Comparison of ENCODE assay signal across 10 cellular contexts in genomic region chr16:20878682-20879147, GRCh38. TPM values are rescaled to one million over a fixed set of nuclear protein-coding genes. Genes with fewer than 3 reads are reported as not detected.
DNase-seq lines count a peak whose midpoint lies in the region; ATAC-seq, FAIRE-seq and TF ChIP-seq lines count a peak whose summit lies in the region.
"Had no signal": no experiment of that assay in that cellular context is flagged by ENCODE, and none has a peak within 500 bp of the region (broad histone marks: within the 10 kb centered on the region; RNA-seq: fewer than 3 reads in every experiment).

No MANE protein-coding gene starts in this region.

- TF ChIP-seq RAD21 in SK-N-SH (IDR thresholded peaks at IDR 0.05; ENCODE audit: low read length): no peak

- peak overlapping the region; percentile 57 for H3K4me2 ChIP-seq in SK-N-SH

- FAIRE-seq in HTR-8/SVneo (lab: Jason Lieb, UNC): no peak

- no peaks in the 10 kb centered on the region for H3K27me3 ChIP-seq in SK-N-SH (ENCODE audit: insufficient read depth)
- no peaks in the 10 kb centered on the region for H3K27me3 ChIP-seq in cardiac muscle cell

- TF ChIP-seq CTCF in SK-N-SH (IDR thresholded peaks at IDR 0.05) (no peak), cardiac muscle cell (IDR thresholded peaks at IDR 0.05; ENCODE audit: low read depth, low read length) (no peak), GM10248 (IDR thresholded peaks at IDR 0.05; ENCODE audit: control extremely low read depth, extremely low read depth, low read depth, missing control alignments) (no peak)

- peak overlapping the region; percentile 62 to 75 for H3K27ac ChIP-seq in SK-N-SH (ENCODE audit: low read depth in 2 of 2, low read length in 1 of 2)
- peak overlapping the region; percentile 76 for H3K27ac ChIP-seq in cardiac muscle cell
- H3K27ac ChIP-seq in skin epidermis: peak overlapping the region in 14 of 21 experiments; percentile 1 to 69 (median 42)

- H3K79me2 ChIP-seq in SK-N-SH (ENCODE audit: insufficient read depth): peaks cover 87% of the 10 kb centered on the region

- DNase-seq in SK-N-SH (no peak), cardiac muscle cell (ENCODE audit: low read depth in 1 of 2, low spot score in 1 of 2) (peak in 1 of 2 donors; percentile 71), ecto neural progenitor cell (ENCODE audit: low spot score) (no peak), NCI-H1105 treated with DMSO at 0.1 percent for 48 hours (lab: John Stamatoyannopoulos, UW) (no peak), HTR-8/SVneo (ENCODE audit: insufficient read length, low spot score) (no peak), GM10248 (ENCODE audit: extremely low spot score) (no peak)
- DNase-seq: effector CD4-positive, alpha-beta T cell; NCI-H1092 treated with DMSO at 0.1 percent for 48 hours had no signal

- POLR2A ChIA-PET in SK-N-SH (lab: Yijun Ruan, JAX): no interaction called here
- POLR2A ChIA-PET in GM10248 (lab: Yijun Ruan, JAX): no interaction called here

- H3K9me2 ChIP-seq in SK-N-SH: no peaks in the 10 kb centered on the region

- 64% methylated on average over 5 of the region's 5 CpGs for WGBS in SK-N-SH (ENCODE audit: low lambda C conversion rate)

- peak; percentile 11 for ATAC-seq in GM18907 (IDR thresholded peaks at IDR 0.05; ENCODE audit: unreplicated experiment)

- peaks cover 21% of the 10 kb centered on the region for H3F3A ChIP-seq in SK-N-SH (replicated peaks; ENCODE audit: insufficient read depth)

- peak overlapping the region in 1 of 2 experiments; percentile 13; a peak in 1 of 4 replicates for H3K4me3 ChIP-seq in SK-N-SH (ENCODE audit: low read depth in 2 of 2, low read length in 1 of 2)
- H3K4me3 ChIP-seq in cardiac muscle cell: no peak overlapping the region
- H3K4me3 ChIP-seq in skin epidermis: no peak overlapping the region

- H3K36me3 ChIP-seq in SK-N-SH (replicated peaks in 1 of 2; ENCODE audit: control insufficient read depth in 1 of 2, insufficient read depth in 2 of 2, low read length in 1 of 2): no peaks in the 10 kb centered on the region
- H3K36me3 ChIP-seq in cardiac muscle cell: no peaks in the 10 kb centered on the region

- H2AFZ ChIP-seq in SK-N-SH (ENCODE audit: low read depth): peak overlapping the region; percentile 50; the same call in 1 of the 2 replicates

- H4K20me1 ChIP-seq in SK-N-SH (ENCODE audit: insufficient read depth): peaks cover 7% of the 10 kb centered on the region; the same call in 1 of the 2 replicates

- H3K4me1 ChIP-seq in SK-N-SH (ENCODE audit: control insufficient read depth in 1 of 2, insufficient read depth in 2 of 2, low read depth in 1 of 2, low read length in 1 of 2) (peaks cover 11 to 28% of the 10 kb centered on the region in 2 experiments; a peak in 3 of 4 replicates), cardiac muscle cell (ENCODE audit: low read depth) (peaks cover 30% of the 10 kb centered on the region)

- H3K9ac ChIP-seq in SK-N-SH: peak overlapping the region; percentile 12; the same call in 1 of the 2 replicates

- no peak for TF ChIP-seq EP300 in SK-N-SH (IDR thresholded peaks at IDR 0.05; ENCODE audit: borderline replicate concordance in 1 of 2, low read depth in 1 of 2, low read length in 1 of 2)

- CTCF ChIA-PET in SK-N-SH (lab: Yijun Ruan, JAX): interaction anchor here (0.7 kb wide), 1 partner anchor 21 kb away, joined by 3 read pairs; no protein-coding TSS in a partner anchor
- CTCF ChIA-PET in GM10248 (lab: Yijun Ruan, JAX): interaction anchor here (0.6 to 1.4 kb wide), 2 partner anchors 43 to 789 kb away, joined by 3 to 4 read pairs; no protein-coding TSS in a partner anchor

- no peaks in the 10 kb centered on the region for H3K9me3 ChIP-seq in SK-N-SH
- no peaks in the 10 kb centered on the region for H3K9me3 ChIP-seq in cardiac muscle cell (ENCODE audit: low read depth)

TF ChIP-seq in SK-N-SH, 30 proteins besides CTCF, POLR2A, EP300 and RAD21:
- TF ChIP-seq MEF2A (IDR thresholded peaks at IDR 0.05; ENCODE audit: borderline replicate concordance, low read depth) (no peak), SIN3A (IDR thresholded peaks at IDR 0.05; ENCODE audit: borderline replicate concordance, low read depth, low read length) (no peak), GATA2 (CRISPR knock-in tag; IDR thresholded peaks at IDR 0.05) (no peak)

RNA-seq across cellular contexts. Expression of gene DCUN1D3, which starts 21.4 kb away (rescaled TPM):
- polyA plus RNA-seq in SK-N-SH (2012; rRNA removed) (4.7 and 6.2 TPM in 2 replicates), cardiac muscle cell (4.5 and 6.6 TPM in 2 replicates)
- polyA plus RNA-seq in SK-N-SH (2012; cell fraction: cytosol; rRNA removed): 4.5 and 4.7 TPM in 2 replicates
- polyA plus RNA-seq in SK-N-SH (2012; cell fraction: nucleus; rRNA removed): 6.8 and 7.8 TPM in 2 replicates
- total RNA-seq in cardiac muscle cell: 6.7 and 9.2 TPM in 2 replicates

RNA-seq across cellular contexts. Expression of gene LYRM1, which starts 21.9 kb away (rescaled TPM):
- polyA plus RNA-seq in SK-N-SH (2012; rRNA removed) (18.1 and 21.9 TPM in 2 replicates), cardiac muscle cell (37.3 and 41.6 TPM in 2 replicates)
- polyA plus RNA-seq in SK-N-SH (2012; cell fraction: cytosol; rRNA removed): 30.9 and 32.6 TPM in 2 replicates
- 2.8 and 8.5 TPM in 2 replicates for polyA plus RNA-seq in SK-N-SH (2012; cell fraction: nucleus; rRNA removed)
- total RNA-seq in cardiac muscle cell: 42.6 and 49.8 TPM in 2 replicates
